ENCODE assay signal across 17 cellular contexts in genomic region chr12:128381961-128382360, GRCh38.
DNase-seq lines count a peak whose midpoint lies in the region; ATAC-seq and TF ChIP-seq lines count a peak whose summit lies in the region.
"Had no signal": no experiment of that assay in that cellular context is flagged by ENCODE, and none has a peak within 500 bp of the region (broad histone marks: within the 10 kb centered on the region; RNA-seq: fewer than 3 reads in every experiment).

No MANE protein-coding gene starts in this region.

- H3K4me3 Mint-ChIP-seq in endodermal cell, result no peak overlapping the region
- H3K4me3 Mint-ChIP-seq: CD4-positive, CD25-positive, alpha-beta regulatory T cell had no signal

- H3K4me1 Mint-ChIP-seq in endodermal cell, result peaks cover 24% of the 10 kb centered on the region
- H3K4me1 Mint-ChIP-seq: CD4-positive, CD25-positive, alpha-beta regulatory T cell had no signal

- H3K36me3 ChIP-seq in endodermal cell (ENCODE audit: control insufficient read depth, insufficient read depth, low read length) (no peaks in the 10 kb centered on the region), mesodermal cell (ENCODE audit: control insufficient read depth, insufficient read depth, low read length) (no peaks in the 10 kb centered on the region), spleen (no peaks in the 10 kb centered on the region)

- H3K27ac Mint-ChIP-seq in endodermal cell, result no peak overlapping the region
- H3K27ac Mint-ChIP-seq: CD4-positive, CD25-positive, alpha-beta regulatory T cell had no signal

- H3K9ac ChIP-seq in endodermal cell (ENCODE audit: extremely low read depth, low read length, poor library complexity, severe bottlenecking), result no peak overlapping the region

- DNase-seq in NCI-H1092 treated with DMSO at 0.1 percent for 48 hours (lab: John Stamatoyannopoulos, UW) (peak; percentile 25), endodermal cell (no peak), putamen (ENCODE audit: low spot score) (peak; percentile 71), NCI-H1417 (lab: John Stamatoyannopoulos, UW) (no peak), germinal center (ENCODE audit: low spot score) (no peak), spleen (no peak)
- DNase-seq: CD4-positive, CD25-positive, alpha-beta regulatory T cell; DMS53; GOT3; KBM-7; NCI-H1694; NCI-H446; NCI-H774 had no signal

- H3K9me3 ChIP-seq in endodermal cell (ENCODE audit: control insufficient read depth, low read length) (peaks cover 7% of the 10 kb centered on the region), mesodermal cell (ENCODE audit: control insufficient read depth, low read length) (peaks cover 4% of the 10 kb centered on the region), spleen (peaks cover 0 to 7% (median 0%) of the 10 kb centered on the region in 8 donors)

- peak overlapping the region; percentile 74 for H3K27ac ChIP-seq in endodermal cell (ENCODE audit: low read depth, low read length)
- H3K27ac ChIP-seq in mesodermal cell (ENCODE audit: low read depth, low read length, severe bottlenecking), result peak overlapping the region; percentile 18
- H3K27ac ChIP-seq in spleen, result no peak overlapping the region

- H3K27me3 Mint-ChIP-seq in endodermal cell (ENCODE audit: insufficient read depth), result peaks cover 93% of the 10 kb centered on the region

- TF ChIP-seq CTCF in endodermal cell (conservative IDR thresholded peaks at IDR 0.05) (no peak), spleen (IDR thresholded peaks at IDR 0.05 in 8 of 11, conservative IDR thresholded peaks at IDR 0.05 in 3 of 11) (no peak)

- intact Hi-C loops in spleen (cut with DNase I; ENCODE audit: low total_unique reads), result no loop called here

- ATAC-seq in activated CD4-positive, CD25-positive, alpha-beta regulatory T cell treated with anti-CD3 and anti-CD28 coated beads, Interleukin-2, amount 50 U/mL, for 24 hours, result no peak
- ATAC-seq: Panc1, Right ventricle myocardium inferior had no signal

- H3K4me1 ChIP-seq in endodermal cell (ENCODE audit: control insufficient read depth, insufficient read depth, low read length), result peaks cover 7% of the 10 kb centered on the region
- no peaks in the 10 kb centered on the region for H3K4me1 ChIP-seq in mesodermal cell (ENCODE audit: control insufficient read depth, insufficient read depth, low read length, poor library complexity, severe bottlenecking)
- H3K4me1 ChIP-seq in spleen, result no peaks in the 10 kb centered on the region

- H3K4me3 ChIP-seq in endodermal cell (ENCODE audit: low read length) (no peak overlapping the region), mesodermal cell (ENCODE audit: extremely low read depth, insufficient read depth, low read length, poor library complexity, severe bottlenecking) (no peak overlapping the region), spleen (no peak overlapping the region)

- WGBS in endodermal cell (ENCODE audit: insufficient coverage in 1 of 2, insufficient read length in 1 of 2), 2 experiments, result 57 to 66% methylated on average over 8 to 10 of the region's 10 CpGs
- 66 to 74% methylated on average over 5 of the region's 10 CpGs for WGBS in mesodermal cell (ENCODE audit: insufficient coverage in 2 of 2), 2 experiments
- WGBS in spleen, 5 donors, result 34 to 55% (median 52%) methylated on average over 10 of the region's 10 CpGs

- H3K27me3 ChIP-seq in endodermal cell (ENCODE audit: control insufficient read depth, insufficient read depth, low read length, poor library complexity, severe bottlenecking) (peaks cover 88% of the 10 kb centered on the region), spleen (replicated peaks in 1 of 7) (peaks cover 0 to 51% (median 0%) of the 10 kb centered on the region in 7 donors)

- H3K9me3 Mint-ChIP-seq in endodermal cell, result peaks cover 2% of the 10 kb centered on the region

- TF ChIP-seq POLR2A in spleen (IDR thresholded peaks at IDR 0.05), result no peak

- no peaks in the 10 kb centered on the region for H3K36me3 Mint-ChIP-seq in endodermal cell (ENCODE audit: low read depth)
- H3K36me3 Mint-ChIP-seq: CD4-positive, CD25-positive, alpha-beta regulatory T cell had no signal

Comparison
In these comparisons a context has a peak if more than half of its experiments do, and no peak if none do; other contexts are left out.
1. DNase-seq: peak in NCI-H1092 treated with DMSO at 0.1 percent for 48 hours (single experiment) and putamen (single experiment); none in endodermal cell (single experiment), NCI-H1417 (0 of 3), germinal center (single experiment) and spleen (single experiment).
2. H3K27ac ChIP-seq: peak in endodermal cell (single experiment) and mesodermal cell (single experiment); none in spleen (0 of 8).